ENCODE assay signal across 1 cellular context in genomic region chr12:57112492-57113294, GRCh38.
TF ChIP-seq lines count a peak whose summit lies in the region.

No MANE protein-coding gene starts in this region.

TF ChIP-seq in HepG2, 621 proteins besides CTCF, POLR2A, EP300 and RAD21 (continues in another document):
- 0 out of 2 replicates have a peak, but pooled peaks have one; percentile 4 for TF ChIP-seq NFE2L2 (IDR thresholded peaks at IDR 0.05; ENCODE audit: low read length)
- peak; percentile 50; the same call in 1 of the 2 replicates for TF ChIP-seq IRF2 (CRISPR knock-in tag; IDR thresholded peaks at IDR 0.05)
- TF ChIP-seq CREBL2 (CRISPR knock-in tag; IDR thresholded peaks at IDR 0.05; ENCODE audit: borderline replicate concordance): no peak
- 0 out of 2 replicates have a peak, but pooled peaks have one; percentile 52 for TF ChIP-seq ZNF44 (CRISPR knock-in tag; IDR thresholded peaks at IDR 0.05)
- 0 out of 2 replicates have a peak, but pooled peaks have one; percentile 26 for TF ChIP-seq RARG (CRISPR knock-in tag; IDR thresholded peaks at IDR 0.05; ENCODE audit: low read depth)
- 0 out of 2 replicates have a peak, but pooled peaks have one; percentile 3 for TF ChIP-seq NR2C2 (CRISPR knock-in tag; IDR thresholded peaks at IDR 0.05; ENCODE audit: borderline replicate concordance)
- TF ChIP-seq ZKSCAN8 (CRISPR knock-in tag; IDR thresholded peaks at IDR 0.05; ENCODE audit: borderline replicate concordance): no peak
- 0 out of 2 replicates have a peak, but pooled peaks have one; percentile 15 for TF ChIP-seq MLX (CRISPR knock-in tag; IDR thresholded peaks at IDR 0.05)
- TF ChIP-seq ZSCAN25 (CRISPR knock-in tag; IDR thresholded peaks at IDR 0.05): peak; percentile 75; the same call in 1 of the 2 replicates
- TF ChIP-seq ZNF275 (CRISPR knock-in tag; IDR thresholded peaks at IDR 0.05; ENCODE audit: borderline replicate concordance): peak; percentile 2; the same call in 1 of the 2 replicates
- 0 out of 2 replicates have a peak, but pooled peaks have one; percentile 8 for TF ChIP-seq FOXC1 (CRISPR knock-in tag; IDR thresholded peaks at IDR 0.05; ENCODE audit: borderline replicate concordance)
- TF ChIP-seq POGK (CRISPR knock-in tag; conservative IDR thresholded peaks at IDR 0.05): 0 out of 2 replicates have a peak, but pooled peaks have one; percentile 8
- TF ChIP-seq GATAD2A (CRISPR knock-in tag; IDR thresholded peaks at IDR 0.05): 0 out of 2 replicates have a peak, but pooled peaks have one; percentile 3
- TF ChIP-seq JARID2 (CRISPR knock-in tag; IDR thresholded peaks at IDR 0.05; ENCODE audit: insufficient replicate concordance): no peak
- TF ChIP-seq ZNF34 (CRISPR knock-in tag; IDR thresholded peaks at IDR 0.05; ENCODE audit: borderline replicate concordance): 0 out of 2 replicates have a peak, but pooled peaks have one; percentile 63
- no peak for TF ChIP-seq LBX2 (CRISPR knock-in tag; IDR thresholded peaks at IDR 0.05; ENCODE audit: borderline replicate concordance)
- TF ChIP-seq ZNF510 (CRISPR knock-in tag; IDR thresholded peaks at IDR 0.05; ENCODE audit: low read depth): 0 out of 2 replicates have a peak, but pooled peaks have one; percentile 6
- no peak for TF ChIP-seq TRAFD1 (CRISPR knock-in tag; IDR thresholded peaks at IDR 0.05; ENCODE audit: borderline replicate concordance)
- no peak for TF ChIP-seq KLF15 (CRISPR knock-in tag; IDR thresholded peaks at IDR 0.05; ENCODE audit: borderline replicate concordance)
- no peak for TF ChIP-seq ZNF512 (CRISPR knock-in tag; IDR thresholded peaks at IDR 0.05)
- no peak for TF ChIP-seq CREB1 (IDR thresholded peaks at IDR 0.05)
- TF ChIP-seq CREB1 (CRISPR knock-in tag; IDR thresholded peaks at IDR 0.05): peak; percentile 5; the same call in 1 of the 2 replicates
- TF ChIP-seq PHF5A (CRISPR knock-in tag; IDR thresholded peaks at IDR 0.05; ENCODE audit: low read depth, unreplicated experiment): no peak
- TF ChIP-seq SRF (IDR thresholded peaks at IDR 0.05; ENCODE audit: low read depth, low read length): no peak
- TF ChIP-seq MYC (CRISPR knock-in tag; IDR thresholded peaks at IDR 0.05; ENCODE audit: borderline replicate concordance): peak; percentile 44; the same call in 1 of the 2 replicates
- no peak for TF ChIP-seq EED (CRISPR knock-in tag; IDR thresholded peaks at IDR 0.05)
- TF ChIP-seq POLR2G (IDR thresholded peaks at IDR 0.05; ENCODE audit: low read depth, low read length): no peak
- TF ChIP-seq ARID4A (CRISPR knock-in tag; IDR thresholded peaks at IDR 0.05; ENCODE audit: borderline replicate concordance): peak; percentile 3; the same call in 1 of the 2 replicates
- TF ChIP-seq ZBTB10 (CRISPR knock-in tag; IDR thresholded peaks at IDR 0.05; ENCODE audit: borderline replicate concordance): no peak
- TF ChIP-seq ZHX1 (CRISPR knock-in tag; IDR thresholded peaks at IDR 0.05; ENCODE audit: low read depth): no peak
- no peak for TF ChIP-seq ZNF580 (CRISPR knock-in tag; IDR thresholded peaks at IDR 0.05; ENCODE audit: borderline replicate concordance, low read depth)
- no peak for TF ChIP-seq ETS1 (CRISPR knock-in tag; IDR thresholded peaks at IDR 0.05)
- TF ChIP-seq TEAD2 (CRISPR knock-in tag; IDR thresholded peaks at IDR 0.05): no peak
